Comparison of ENCODE assay signal across 2 cellular contexts in the genomic region with DNA sequence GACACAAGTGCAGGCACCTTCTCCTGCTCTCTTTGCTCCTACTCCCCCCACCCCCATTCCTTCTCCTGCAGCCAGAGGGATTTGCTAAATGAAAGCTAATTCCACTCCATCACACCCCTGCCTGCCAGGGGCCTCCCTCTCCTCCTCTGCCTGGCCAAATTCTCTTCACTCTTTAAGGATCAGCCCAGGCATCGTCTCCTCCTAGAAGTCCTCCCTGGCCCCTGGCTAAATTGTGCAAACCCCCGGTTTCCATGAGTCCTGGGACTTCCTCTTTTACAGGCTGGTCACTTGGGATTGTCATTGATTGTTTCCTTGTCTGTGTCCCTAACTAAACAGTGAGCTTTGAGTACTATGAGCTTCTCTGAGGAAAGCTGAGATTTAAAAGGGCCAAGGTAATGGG.
TF ChIP-seq lines count a peak whose summit lies in the region.

No MANE protein-coding gene starts in this region.

TF ChIP-seq in HepG2, 621 proteins besides CTCF, POLR2A, EP300 and RAD21:
- TF ChIP-seq ZNF274 (CRISPR knock-in tag; IDR thresholded peaks at IDR 0.05) (no peak), CCAR2 (optimal IDR thresholded peaks at IDR 0.05; ENCODE audit: low read depth, low read length) (no peak), ARNT (IDR thresholded peaks at IDR 0.05) (no peak), GZF1 (CRISPR knock-in tag; IDR thresholded peaks at IDR 0.05) (no peak), ESRRA (CRISPR knock-in tag; IDR thresholded peaks at IDR 0.05; ENCODE audit: low read depth) (no peak), ZNF446 (CRISPR knock-in tag; IDR thresholded peaks at IDR 0.05) (no peak)
- TF ChIP-seq, protein P1, sequence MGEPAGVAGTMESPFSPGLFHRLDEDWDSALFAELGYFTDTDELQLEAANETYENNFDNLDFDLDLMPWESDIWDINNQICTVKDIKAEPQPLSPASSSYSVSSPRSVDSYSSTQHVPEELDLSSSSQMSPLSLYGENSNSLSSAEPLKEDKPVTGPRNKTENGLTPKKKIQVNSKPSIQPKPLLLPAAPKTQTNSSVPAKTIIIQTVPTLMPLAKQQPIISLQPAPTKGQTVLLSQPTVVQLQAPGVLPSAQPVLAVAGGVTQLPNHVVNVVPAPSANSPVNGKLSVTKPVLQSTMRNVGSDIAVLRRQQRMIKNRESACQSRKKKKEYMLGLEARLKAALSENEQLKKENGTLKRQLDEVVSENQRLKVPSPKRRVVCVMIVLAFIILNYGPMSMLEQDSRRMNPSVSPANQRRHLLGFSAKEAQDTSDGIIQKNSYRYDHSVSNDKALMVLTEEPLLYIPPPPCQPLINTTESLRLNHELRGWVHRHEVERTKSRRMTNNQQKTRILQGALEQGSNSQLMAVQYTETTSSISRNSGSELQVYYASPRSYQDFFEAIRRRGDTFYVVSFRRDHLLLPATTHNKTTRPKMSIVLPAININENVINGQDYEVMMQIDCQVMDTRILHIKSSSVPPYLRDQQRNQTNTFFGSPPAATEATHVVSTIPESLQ (CRISPR knock-in tag; conservative IDR thresholded peaks at IDR 0.05) = no peak

TF ChIP-seq in GM12878, 131 proteins besides CTCF, POLR2A, EP300 and RAD21:
- TF ChIP-seq TBL1XR1 (IDR thresholded peaks at IDR 0.05; ENCODE audit: low read depth, low read length) (no peak), SPI1 (IDR thresholded peaks at IDR 0.05; ENCODE audit: borderline replicate concordance, insufficient read depth, low read depth, low read length) (peak; percentile 64; the same call in 1 of the 2 replicates), HDGF (IDR thresholded peaks at IDR 0.05) (no peak), NFYA (IDR thresholded peaks at IDR 0.05; ENCODE audit: borderline replicate concordance, low read depth, low read length) (no peak), MYB (IDR thresholded peaks at IDR 0.05; ENCODE audit: borderline replicate concordance, low read depth, low read length) (no peak), NR2C1 (IDR thresholded peaks at IDR 0.05) (no peak), BMI1 (IDR thresholded peaks at IDR 0.05; ENCODE audit: borderline replicate concordance) (no peak)
- TF ChIP-seq, protein P2, sequence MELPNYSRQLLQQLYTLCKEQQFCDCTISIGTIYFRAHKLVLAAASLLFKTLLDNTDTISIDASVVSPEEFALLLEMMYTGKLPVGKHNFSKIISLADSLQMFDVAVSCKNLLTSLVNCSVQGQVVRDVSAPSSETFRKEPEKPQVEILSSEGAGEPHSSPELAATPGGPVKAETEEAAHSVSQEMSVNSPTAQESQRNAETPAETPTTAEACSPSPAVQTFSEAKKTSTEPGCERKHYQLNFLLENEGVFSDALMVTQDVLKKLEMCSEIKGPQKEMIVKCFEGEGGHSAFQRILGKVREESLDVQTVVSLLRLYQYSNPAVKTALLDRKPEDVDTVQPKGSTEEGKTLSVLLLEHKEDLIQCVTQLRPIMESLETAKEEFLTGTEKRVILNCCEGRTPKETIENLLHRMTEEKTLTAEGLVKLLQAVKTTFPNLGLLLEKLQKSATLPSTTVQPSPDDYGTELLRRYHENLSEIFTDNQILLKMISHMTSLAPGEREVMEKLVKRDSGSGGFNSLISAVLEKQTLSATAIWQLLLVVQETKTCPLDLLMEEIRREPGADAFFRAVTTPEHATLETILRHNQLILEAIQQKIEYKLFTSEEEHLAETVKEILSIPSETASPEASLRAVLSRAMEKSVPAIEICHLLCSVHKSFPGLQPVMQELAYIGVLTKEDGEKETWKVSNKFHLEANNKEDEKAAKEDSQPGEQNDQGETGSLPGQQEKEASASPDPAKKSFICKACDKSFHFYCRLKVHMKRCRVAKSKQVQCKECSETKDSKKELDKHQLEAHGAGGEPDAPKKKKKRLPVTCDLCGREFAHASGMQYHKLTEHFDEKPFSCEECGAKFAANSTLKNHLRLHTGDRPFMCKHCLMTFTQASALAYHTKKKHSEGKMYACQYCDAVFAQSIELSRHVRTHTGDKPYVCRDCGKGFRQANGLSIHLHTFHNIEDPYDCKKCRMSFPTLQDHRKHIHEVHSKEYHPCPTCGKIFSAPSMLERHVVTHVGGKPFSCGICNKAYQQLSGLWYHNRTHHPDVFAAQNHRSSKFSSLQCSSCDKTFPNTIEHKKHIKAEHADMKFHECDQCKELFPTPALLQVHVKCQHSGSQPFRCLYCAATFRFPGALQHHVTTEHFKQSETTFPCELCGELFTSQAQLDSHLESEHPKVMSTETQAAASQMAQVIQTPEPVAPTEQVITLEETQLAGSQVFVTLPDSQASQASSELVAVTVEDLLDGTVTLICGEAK (IDR thresholded peaks at IDR 0.05; ENCODE audit: borderline replicate concordance) = no peak
TF ChIP-seq in GM12878: peak in this region for 1.
